Comparison of ENCODE assay signal across 1 cellular context in the genomic region with DNA sequence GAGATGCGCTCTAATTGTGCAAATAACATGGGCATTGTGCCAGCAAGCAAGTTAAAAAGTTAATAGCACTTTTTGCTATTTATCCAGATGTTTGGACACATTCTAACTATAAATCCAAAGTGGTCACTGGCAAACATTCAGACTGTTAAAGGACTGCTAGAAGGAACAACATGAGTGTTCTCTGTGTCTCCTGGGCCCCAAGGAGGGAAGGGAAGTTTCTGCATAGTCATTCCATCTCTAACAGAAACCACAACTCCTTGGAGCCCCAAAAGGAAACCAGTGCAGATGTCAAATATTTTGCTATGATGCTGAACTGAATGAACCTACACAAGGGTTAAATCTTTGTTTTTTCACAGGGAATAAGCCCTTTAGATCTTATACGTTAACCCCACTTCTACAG.
TF ChIP-seq lines count a peak whose summit lies in the region.

No MANE protein-coding gene starts in this region.

TF ChIP-seq in GM12878, 131 proteins besides CTCF, POLR2A, EP300 and RAD21 (continued from another document and continues in another):
- TF ChIP-seq, protein P1, sequence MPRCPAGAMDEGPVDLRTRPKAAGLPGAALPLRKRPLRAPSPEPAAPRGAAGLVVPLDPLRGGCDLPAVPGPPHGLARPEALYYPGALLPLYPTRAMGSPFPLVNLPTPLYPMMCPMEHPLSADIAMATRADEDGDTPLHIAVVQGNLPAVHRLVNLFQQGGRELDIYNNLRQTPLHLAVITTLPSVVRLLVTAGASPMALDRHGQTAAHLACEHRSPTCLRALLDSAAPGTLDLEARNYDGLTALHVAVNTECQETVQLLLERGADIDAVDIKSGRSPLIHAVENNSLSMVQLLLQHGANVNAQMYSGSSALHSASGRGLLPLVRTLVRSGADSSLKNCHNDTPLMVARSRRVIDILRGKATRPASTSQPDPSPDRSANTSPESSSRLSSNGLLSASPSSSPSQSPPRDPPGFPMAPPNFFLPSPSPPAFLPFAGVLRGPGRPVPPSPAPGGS (IDR thresholded peaks at IDR 0.05; ENCODE audit: borderline replicate concordance, insufficient read depth, low read depth, low read length, poor library complexity, severe bottlenecking), result no peak
- no peak for TF ChIP-seq YBX1 (IDR thresholded peaks at IDR 0.05)
- TF ChIP-seq MYC (IDR thresholded peaks at IDR 0.05; ENCODE audit: insufficient read depth, insufficient read length, insufficient replicate concordance, low read length, severe bottlenecking), result no peak
- TF ChIP-seq RUNX3 (IDR thresholded peaks at IDR 0.05; ENCODE audit: low read length), result peak; percentile 98
- no peak for TF ChIP-seq GABPA (IDR thresholded peaks at IDR 0.05; ENCODE audit: low read depth)
- TF ChIP-seq, protein P2, sequence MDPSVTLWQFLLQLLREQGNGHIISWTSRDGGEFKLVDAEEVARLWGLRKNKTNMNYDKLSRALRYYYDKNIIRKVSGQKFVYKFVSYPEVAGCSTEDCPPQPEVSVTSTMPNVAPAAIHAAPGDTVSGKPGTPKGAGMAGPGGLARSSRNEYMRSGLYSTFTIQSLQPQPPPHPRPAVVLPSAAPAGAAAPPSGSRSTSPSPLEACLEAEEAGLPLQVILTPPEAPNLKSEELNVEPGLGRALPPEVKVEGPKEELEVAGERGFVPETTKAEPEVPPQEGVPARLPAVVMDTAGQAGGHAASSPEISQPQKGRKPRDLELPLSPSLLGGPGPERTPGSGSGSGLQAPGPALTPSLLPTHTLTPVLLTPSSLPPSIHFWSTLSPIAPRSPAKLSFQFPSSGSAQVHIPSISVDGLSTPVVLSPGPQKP (IDR thresholded peaks at IDR 0.05; ENCODE audit: low read depth, low read length), result no peak
- no peak for TF ChIP-seq ZZZ3 (IDR thresholded peaks at IDR 0.05; ENCODE audit: control insufficient read depth, insufficient read length, low read depth)
- no peak for TF ChIP-seq NR2C2 (IDR thresholded peaks at IDR 0.05; ENCODE audit: borderline replicate concordance, control insufficient read depth, insufficient read length, low read depth)
- TF ChIP-seq SUPT20H (IDR thresholded peaks at IDR 0.05; ENCODE audit: borderline replicate concordance, control insufficient read depth, low read depth, low read length), result no peak
- TF ChIP-seq, protein P3, sequence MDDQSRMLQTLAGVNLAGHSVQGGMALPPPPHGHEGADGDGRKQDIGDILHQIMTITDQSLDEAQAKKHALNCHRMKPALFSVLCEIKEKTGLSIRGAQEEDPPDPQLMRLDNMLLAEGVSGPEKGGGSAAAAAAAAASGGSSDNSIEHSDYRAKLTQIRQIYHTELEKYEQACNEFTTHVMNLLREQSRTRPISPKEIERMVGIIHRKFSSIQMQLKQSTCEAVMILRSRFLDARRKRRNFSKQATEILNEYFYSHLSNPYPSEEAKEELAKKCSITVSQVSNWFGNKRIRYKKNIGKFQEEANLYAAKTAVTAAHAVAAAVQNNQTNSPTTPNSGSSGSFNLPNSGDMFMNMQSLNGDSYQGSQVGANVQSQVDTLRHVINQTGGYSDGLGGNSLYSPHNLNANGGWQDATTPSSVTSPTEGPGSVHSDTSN (IDR thresholded peaks at IDR 0.05; ENCODE audit: insufficient replicate concordance, low read depth, low read length), result no peak
- TF ChIP-seq JUND (IDR thresholded peaks at IDR 0.05; ENCODE audit: low read depth, low read length), result 0 out of 2 replicates have a peak, but pooled peaks have one; percentile 49
- no peak for TF ChIP-seq CHD2 (IDR thresholded peaks at IDR 0.05; ENCODE audit: borderline replicate concordance, low read depth, low read length)
- peak; percentile 94 for TF ChIP-seq NFIC (IDR thresholded peaks at IDR 0.05; ENCODE audit: low read depth, low read length)
- TF ChIP-seq, protein P4, sequence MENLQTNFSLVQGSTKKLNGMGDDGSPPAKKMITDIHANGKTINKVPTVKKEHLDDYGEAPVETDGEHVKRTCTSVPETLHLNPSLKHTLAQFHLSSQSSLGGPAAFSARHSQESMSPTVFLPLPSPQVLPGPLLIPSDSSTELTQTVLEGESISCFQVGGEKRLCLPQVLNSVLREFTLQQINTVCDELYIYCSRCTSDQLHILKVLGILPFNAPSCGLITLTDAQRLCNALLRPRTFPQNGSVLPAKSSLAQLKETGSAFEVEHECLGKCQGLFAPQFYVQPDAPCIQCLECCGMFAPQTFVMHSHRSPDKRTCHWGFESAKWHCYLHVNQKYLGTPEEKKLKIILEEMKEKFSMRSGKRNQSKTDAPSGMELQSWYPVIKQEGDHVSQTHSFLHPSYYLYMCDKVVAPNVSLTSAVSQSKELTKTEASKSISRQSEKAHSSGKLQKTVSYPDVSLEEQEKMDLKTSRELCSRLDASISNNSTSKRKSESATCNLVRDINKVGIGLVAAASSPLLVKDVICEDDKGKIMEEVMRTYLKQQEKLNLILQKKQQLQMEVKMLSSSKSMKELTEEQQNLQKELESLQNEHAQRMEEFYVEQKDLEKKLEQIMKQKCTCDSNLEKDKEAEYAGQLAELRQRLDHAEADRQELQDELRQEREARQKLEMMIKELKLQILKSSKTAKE (IDR thresholded peaks at IDR 0.05; ENCODE audit: low read depth, poor library complexity, severe bottlenecking), result no peak
- 0 out of 2 replicates have a peak, but pooled peaks have one; percentile 16 for TF ChIP-seq BMI1 (IDR thresholded peaks at IDR 0.05; ENCODE audit: borderline replicate concordance)
- TF ChIP-seq, protein P5, sequence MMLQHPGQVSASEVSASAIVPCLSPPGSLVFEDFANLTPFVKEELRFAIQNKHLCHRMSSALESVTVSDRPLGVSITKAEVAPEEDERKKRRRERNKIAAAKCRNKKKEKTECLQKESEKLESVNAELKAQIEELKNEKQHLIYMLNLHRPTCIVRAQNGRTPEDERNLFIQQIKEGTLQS (IDR thresholded peaks at IDR 0.05; ENCODE audit: borderline replicate concordance, extremely low read depth, low read depth, low read length), result no peak
- no peak for TF ChIP-seq ATF7 (IDR thresholded peaks at IDR 0.05; ENCODE audit: low read depth)
- TF ChIP-seq RAD51 (IDR thresholded peaks at IDR 0.05), result no peak
- TF ChIP-seq, protein P6, sequence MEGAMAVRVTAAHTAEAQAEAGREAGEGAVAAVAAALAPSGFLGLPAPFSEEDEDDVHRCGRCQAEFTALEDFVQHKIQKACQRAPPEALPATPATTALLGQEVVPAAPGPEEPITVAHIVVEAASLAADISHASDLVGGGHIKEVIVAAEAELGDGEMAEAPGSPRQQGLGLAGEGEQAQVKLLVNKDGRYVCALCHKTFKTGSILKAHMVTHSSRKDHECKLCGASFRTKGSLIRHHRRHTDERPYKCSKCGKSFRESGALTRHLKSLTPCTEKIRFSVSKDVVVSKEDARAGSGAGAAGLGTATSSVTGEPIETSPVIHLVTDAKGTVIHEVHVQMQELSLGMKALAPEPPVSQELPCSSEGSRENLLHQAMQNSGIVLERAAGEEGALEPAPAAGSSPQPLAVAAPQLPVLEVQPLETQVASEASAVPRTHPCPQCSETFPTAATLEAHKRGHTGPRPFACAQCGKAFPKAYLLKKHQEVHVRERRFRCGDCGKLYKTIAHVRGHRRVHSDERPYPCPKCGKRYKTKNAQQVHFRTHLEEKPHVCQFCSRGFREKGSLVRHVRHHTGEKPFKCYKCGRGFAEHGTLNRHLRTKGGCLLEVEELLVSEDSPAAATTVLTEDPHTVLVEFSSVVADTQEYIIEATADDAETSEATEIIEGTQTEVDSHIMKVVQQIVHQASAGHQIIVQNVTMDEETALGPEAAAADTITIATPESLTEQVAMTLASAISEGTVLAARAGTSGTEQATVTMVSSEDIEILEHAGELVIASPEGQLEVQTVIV (IDR thresholded peaks at IDR 0.05; ENCODE audit: borderline replicate concordance, partially characterized antibody), result no peak
- TF ChIP-seq TCF7 (IDR thresholded peaks at IDR 0.05; ENCODE audit: borderline replicate concordance), result no peak; the same call in 1 of the 2 replicates
- TF ChIP-seq RB1 (IDR thresholded peaks at IDR 0.05; ENCODE audit: borderline replicate concordance), result no peak
- TF ChIP-seq ETV6 (conservative IDR thresholded peaks at IDR 0.05 in 1 of 2, IDR thresholded peaks at IDR 0.05 in 1 of 2; ENCODE audit: borderline replicate concordance in 1 of 2, low read depth in 1 of 2), result peak in 1 of 2 experiments; percentile 73; a peak in 1 of 4 replicates
- TF ChIP-seq EZH2 (IDR thresholded peaks at IDR 0.05; ENCODE audit: borderline replicate concordance, control insufficient read depth, low read depth, low read length), result no peak
- TF ChIP-seq MTA3 (IDR thresholded peaks at IDR 0.05; ENCODE audit: borderline replicate concordance, low read length), result peak; percentile 87; the same call in 1 of the 2 replicates
- 0 out of 4 replicates have a peak, but pooled peaks of 1 of the 2 experiments have one; percentile 10 for TF ChIP-seq SRF (IDR thresholded peaks at IDR 0.05; ENCODE audit: low read depth in 2 of 2, low read length in 2 of 2)
- TF ChIP-seq KAT2A (conservative IDR thresholded peaks at IDR 0.05; ENCODE audit: control insufficient read depth, low read depth, low read length), result no peak
- no peak for TF ChIP-seq TAF1 (IDR thresholded peaks at IDR 0.05; ENCODE audit: borderline replicate concordance, low read depth, low read length)
- TF ChIP-seq, protein P7, sequence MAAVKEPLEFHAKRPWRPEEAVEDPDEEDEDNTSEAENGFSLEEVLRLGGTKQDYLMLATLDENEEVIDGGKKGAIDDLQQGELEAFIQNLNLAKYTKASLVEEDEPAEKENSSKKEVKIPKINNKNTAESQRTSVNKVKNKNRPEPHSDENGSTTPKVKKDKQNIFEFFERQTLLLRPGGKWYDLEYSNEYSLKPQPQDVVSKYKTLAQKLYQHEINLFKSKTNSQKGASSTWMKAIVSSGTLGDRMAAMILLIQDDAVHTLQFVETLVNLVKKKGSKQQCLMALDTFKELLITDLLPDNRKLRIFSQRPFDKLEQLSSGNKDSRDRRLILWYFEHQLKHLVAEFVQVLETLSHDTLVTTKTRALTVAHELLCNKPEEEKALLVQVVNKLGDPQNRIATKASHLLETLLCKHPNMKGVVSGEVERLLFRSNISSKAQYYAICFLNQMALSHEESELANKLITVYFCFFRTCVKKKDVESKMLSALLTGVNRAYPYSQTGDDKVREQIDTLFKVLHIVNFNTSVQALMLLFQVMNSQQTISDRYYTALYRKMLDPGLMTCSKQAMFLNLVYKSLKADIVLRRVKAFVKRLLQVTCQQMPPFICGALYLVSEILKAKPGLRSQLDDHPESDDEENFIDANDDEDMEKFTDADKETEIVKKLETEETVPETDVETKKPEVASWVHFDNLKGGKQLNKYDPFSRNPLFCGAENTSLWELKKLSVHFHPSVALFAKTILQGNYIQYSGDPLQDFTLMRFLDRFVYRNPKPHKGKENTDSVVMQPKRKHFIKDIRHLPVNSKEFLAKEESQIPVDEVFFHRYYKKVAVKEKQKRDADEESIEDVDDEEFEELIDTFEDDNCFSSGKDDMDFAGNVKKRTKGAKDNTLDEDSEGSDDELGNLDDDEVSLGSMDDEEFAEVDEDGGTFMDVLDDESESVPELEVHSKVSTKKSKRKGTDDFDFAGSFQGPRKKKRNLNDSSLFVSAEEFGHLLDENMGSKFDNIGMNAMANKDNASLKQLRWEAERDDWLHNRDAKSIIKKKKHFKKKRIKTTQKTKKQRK (IDR thresholded peaks at IDR 0.05; ENCODE audit: low read depth, low read length), result no peak
- 0 out of 3 replicates have a peak, but pooled peaks have one; percentile 20 for TF ChIP-seq POU2F2 (IDR thresholded peaks at IDR 0.05; ENCODE audit: borderline replicate concordance, low read depth, low read length)
- TF ChIP-seq IRF4 (IDR thresholded peaks at IDR 0.05; ENCODE audit: low read depth, low read length), result peak; percentile 91; the same call in 1 of the 2 replicates
- TF ChIP-seq, protein P8, sequence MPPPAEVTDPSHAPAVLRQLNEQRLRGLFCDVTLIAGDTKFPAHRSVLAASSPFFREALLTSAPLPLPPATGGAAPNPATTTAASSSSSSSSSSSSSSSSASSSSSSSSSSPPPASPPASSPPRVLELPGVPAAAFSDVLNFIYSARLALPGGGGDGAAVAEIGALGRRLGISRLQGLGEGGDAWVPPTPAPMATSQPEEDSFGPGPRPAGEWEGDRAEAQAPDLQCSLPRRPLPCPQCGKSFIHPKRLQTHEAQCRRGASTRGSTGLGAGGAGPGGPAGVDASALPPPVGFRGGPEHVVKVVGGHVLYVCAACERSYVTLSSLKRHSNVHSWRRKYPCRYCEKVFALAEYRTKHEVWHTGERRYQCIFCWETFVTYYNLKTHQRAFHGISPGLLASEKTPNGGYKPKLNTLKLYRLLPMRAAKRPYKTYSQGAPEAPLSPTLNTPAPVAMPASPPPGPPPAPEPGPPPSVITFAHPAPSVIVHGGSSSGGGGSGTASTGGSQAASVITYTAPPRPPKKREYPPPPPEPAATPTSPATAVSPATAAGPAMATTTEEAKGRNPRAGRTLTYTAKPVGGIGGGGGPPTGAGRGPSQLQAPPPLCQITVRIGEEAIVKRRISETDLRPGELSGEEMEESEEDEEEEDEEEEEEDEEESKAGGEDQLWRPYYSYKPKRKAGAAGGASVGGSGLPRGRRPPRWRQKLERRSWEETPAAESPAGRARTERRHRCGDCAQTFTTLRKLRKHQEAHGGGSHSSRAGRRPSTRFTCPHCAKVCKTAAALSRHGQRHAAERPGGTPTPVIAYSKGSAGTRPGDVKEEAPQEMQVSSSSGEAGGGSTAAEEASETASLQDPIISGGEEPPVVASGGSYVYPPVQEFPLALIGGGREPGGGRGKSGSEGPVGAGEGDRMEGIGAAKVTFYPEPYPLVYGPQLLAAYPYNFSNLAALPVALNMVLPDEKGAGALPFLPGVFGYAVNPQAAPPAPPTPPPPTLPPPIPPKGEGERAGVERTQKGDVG (CRISPR knock-in tag; IDR thresholded peaks at IDR 0.05), result no peak
- no peak for TF ChIP-seq SIX5 (IDR thresholded peaks at IDR 0.05; ENCODE audit: low read depth, low read length, severe bottlenecking)
- TF ChIP-seq POLR2AphosphoS5 (IDR thresholded peaks at IDR 0.05; ENCODE audit: low read length), result no peak
- no peak for TF ChIP-seq SP1 (IDR thresholded peaks at IDR 0.05; ENCODE audit: low read depth, low read length)
- TF ChIP-seq FOS (IDR thresholded peaks at IDR 0.05; ENCODE audit: borderline replicate concordance, extremely low read depth, insufficient read length), result no peak
